Comparison of ENCODE assay signal across 10 cellular contexts in genomic region chr1:150152772-150153461, GRCh38. TPM values are rescaled to one million over a fixed set of nuclear protein-coding genes. Genes with fewer than 3 reads are reported as not detected.
DNase-seq lines count a peak whose midpoint lies in the region; ATAC-seq and TF ChIP-seq lines count a peak whose summit lies in the region.
"Had no signal": no experiment of that assay in that cellular context is flagged by ENCODE, and none has a peak within 500 bp of the region (broad histone marks: within the 10 kb centered on the region; RNA-seq: fewer than 3 reads in every experiment).

No MANE protein-coding gene starts in this region.

- DNase-seq in DND-41 (no peak), RPMI7951 (ENCODE audit: low read depth) (peak; percentile 67), fibroblast of mammary gland (ENCODE audit: low read depth) (peak; percentile 88), prostate gland (ENCODE audit: low spot score) (no peak), SIG-M5 treated with dmso at 0.1 percent for 504 hours (lab: John Stamatoyannopoulos, UW; ENCODE audit: unreplicated experiment) (no peak), NCI-H2107 treated with DMSO at 0.1 percent for 48 hours (lab: John Stamatoyannopoulos, UW; ENCODE audit: unreplicated experiment) (no peak), DMS79 (lab: John Stamatoyannopoulos, UW) (no peak)

- H3K9ac ChIP-seq in DND-41 (ENCODE audit: low read depth, low read length), result no peak overlapping the region
- H3K9ac ChIP-seq: KMS-11 had no signal

- H3K9me3 ChIP-seq in DND-41 (ENCODE audit: insufficient read depth, low read length, severe bottlenecking) (no peaks in the 10 kb centered on the region), prostate gland (no peaks in the 10 kb centered on the region)

- peaks cover 44% of the 10 kb centered on the region for H4K20me1 ChIP-seq in DND-41 (ENCODE audit: insufficient read depth, low read length)

- no peak overlapping the region for H2AFZ ChIP-seq in DND-41 (ENCODE audit: low read depth, low read length)

- H3K4me1 ChIP-seq in DND-41 (ENCODE audit: insufficient read depth, low read length) (peaks cover 67% of the 10 kb centered on the region), prostate gland (replicated peaks) (no peaks in the 10 kb centered on the region)

- ATAC-seq in DND-41 (ENCODE audit: insufficient read depth, low read depth) (no peak), GM21619 (IDR thresholded peaks at IDR 0.05; ENCODE audit: unreplicated experiment) (no peak)

- H3K4me3 ChIP-seq in DND-41 (ENCODE audit: low read depth in 1 of 2, low read length in 2 of 2), result peak overlapping the region in 1 of 2 experiments; percentile 2; a peak in 1 of 4 replicates
- no peak overlapping the region for H3K4me3 ChIP-seq in fibroblast of mammary gland (ENCODE audit: control insufficient read depth, low read depth, low read length)
- no peak overlapping the region for H3K4me3 ChIP-seq in prostate gland

- TF ChIP-seq CTCF in DND-41 (IDR thresholded peaks at IDR 0.05; ENCODE audit: borderline replicate concordance, extremely low read depth, low read length, poor library complexity, severe bottlenecking) (no peak), fibroblast of mammary gland (conservative IDR thresholded peaks at IDR 0.05; ENCODE audit: control insufficient read depth, insufficient read depth, low read depth, low read length) (no peak), prostate gland (IDR thresholded peaks at IDR 0.05) (no peak)

- TF ChIP-seq POLR2A in prostate gland (IDR thresholded peaks at IDR 0.05), result no peak

- H3K4me2 ChIP-seq in DND-41 (ENCODE audit: insufficient read depth, low read length), result peak overlapping the region; percentile 64
- H3K4me2 ChIP-seq: KMS-11 had no signal

- H3K36me3 ChIP-seq in DND-41 (ENCODE audit: insufficient read depth, low read length) (peaks cover 74% of the 10 kb centered on the region), prostate gland (peaks cover 0 to 11% of the 10 kb centered on the region in 2 donors)

- intact Hi-C loops in prostate gland (cut with DNase I), result no loop called here

- H3K27me3 ChIP-seq in DND-41 (ENCODE audit: insufficient read depth, low read length, poor library complexity), result no peaks in the 10 kb centered on the region
- no peaks in the 10 kb centered on the region for H3K27me3 ChIP-seq in prostate gland (replicated peaks; ENCODE audit: insufficient read depth)

- H3K27ac ChIP-seq in DND-41 (ENCODE audit: low read length), result peak overlapping the region; percentile 97
- peak overlapping the region; percentile 84 to 87 for H3K27ac ChIP-seq in prostate gland
- H3K27ac ChIP-seq: KMS-11, WERI-Rb-1 had no signal

- WGBS in prostate gland, result 71% methylated on average over 8 of the region's 8 CpGs

- peaks cover 74% of the 10 kb centered on the region for H3K79me2 ChIP-seq in DND-41 (ENCODE audit: insufficient read depth, low read length)

RNA-seq across cellular contexts. Expression of gene PLEKHO1, which starts 3.2 kb away (rescaled TPM):
- 31.9 and 36.2 TPM in 2 replicates for total RNA-seq in RPMI7951 (2014; rRNA removed; shearing (Covaris generic))
- total RNA-seq in prostate gland, result 10 to 100 TPM; 33.1 to 75.0 TPM

Comparison
In these comparisons a context has a peak if more than half of its experiments do, and no peak if none do; other contexts are left out.
1. DNase-seq: peak in RPMI7951 (single experiment) and fibroblast of mammary gland (single experiment); none in DND-41 (single experiment), prostate gland (single experiment), SIG-M5 treated with dmso at 0.1 percent for 504 hours (single experiment), NCI-H2107 treated with DMSO at 0.1 percent for 48 hours (single experiment) and DMS79 (single experiment).